ENCODE assay signal across 1 cellular context in the genomic region with DNA sequence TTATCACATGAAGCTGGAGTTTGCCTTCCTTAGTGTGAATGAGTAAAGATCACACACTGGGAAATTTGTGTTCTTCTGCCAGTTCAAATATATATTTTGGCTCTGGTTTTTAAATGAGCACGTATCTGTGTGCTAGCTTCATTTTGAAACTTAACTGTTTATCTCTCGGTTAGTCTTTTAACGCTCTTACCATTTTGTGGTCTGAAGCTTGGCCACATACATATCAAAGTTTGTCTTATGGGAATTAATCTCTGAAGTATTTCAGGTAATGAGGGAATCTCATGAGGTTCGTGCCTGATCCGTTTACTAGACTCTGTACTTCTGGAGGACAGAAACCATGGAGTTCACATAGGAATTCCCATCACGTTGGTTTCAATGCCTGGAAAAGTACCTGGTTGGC.
A peak's percentile ranks its signal among the peaks of the same experiment; 100 is the strongest.
TF ChIP-seq lines count a peak whose summit lies in the region.

No MANE protein-coding gene starts in this region.

TF ChIP-seq in GM12878, 131 proteins besides CTCF, POLR2A, EP300 and RAD21:
- TF ChIP-seq, protein P1, sequence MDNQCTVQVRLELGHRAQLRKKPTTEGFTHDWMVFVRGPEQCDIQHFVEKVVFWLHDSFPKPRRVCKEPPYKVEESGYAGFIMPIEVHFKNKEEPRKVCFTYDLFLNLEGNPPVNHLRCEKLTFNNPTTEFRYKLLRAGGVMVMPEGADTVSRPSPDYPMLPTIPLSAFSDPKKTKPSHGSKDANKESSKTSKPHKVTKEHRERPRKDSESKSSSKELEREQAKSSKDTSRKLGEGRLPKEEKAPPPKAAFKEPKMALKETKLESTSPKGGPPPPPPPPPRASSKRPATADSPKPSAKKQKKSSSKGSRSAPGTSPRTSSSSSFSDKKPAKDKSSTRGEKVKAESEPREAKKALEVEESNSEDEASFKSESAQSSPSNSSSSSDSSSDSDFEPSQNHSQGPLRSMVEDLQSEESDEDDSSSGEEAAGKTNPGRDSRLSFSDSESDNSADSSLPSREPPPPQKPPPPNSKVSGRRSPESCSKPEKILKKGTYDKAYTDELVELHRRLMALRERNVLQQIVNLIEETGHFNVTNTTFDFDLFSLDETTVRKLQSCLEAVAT (IDR thresholded peaks at IDR 0.05) = peak; percentile 41; the same call in 1 of the 2 replicates
- TF ChIP-seq EED (IDR thresholded peaks at IDR 0.05; ENCODE audit: low read depth) = peak; percentile 52; the same call in 1 of the 2 replicates
- no peak for TF ChIP-seq NRF1 (conservative IDR thresholded peaks at IDR 0.05; ENCODE audit: low read depth, low read length)
- TF ChIP-seq RUNX3 (IDR thresholded peaks at IDR 0.05; ENCODE audit: low read length) = peak; percentile 84
- 0 out of 2 replicates have a peak, but pooled peaks have one; percentile 9 for TF ChIP-seq CREB1 (IDR thresholded peaks at IDR 0.05; ENCODE audit: low read depth)
- TF ChIP-seq, protein P2, sequence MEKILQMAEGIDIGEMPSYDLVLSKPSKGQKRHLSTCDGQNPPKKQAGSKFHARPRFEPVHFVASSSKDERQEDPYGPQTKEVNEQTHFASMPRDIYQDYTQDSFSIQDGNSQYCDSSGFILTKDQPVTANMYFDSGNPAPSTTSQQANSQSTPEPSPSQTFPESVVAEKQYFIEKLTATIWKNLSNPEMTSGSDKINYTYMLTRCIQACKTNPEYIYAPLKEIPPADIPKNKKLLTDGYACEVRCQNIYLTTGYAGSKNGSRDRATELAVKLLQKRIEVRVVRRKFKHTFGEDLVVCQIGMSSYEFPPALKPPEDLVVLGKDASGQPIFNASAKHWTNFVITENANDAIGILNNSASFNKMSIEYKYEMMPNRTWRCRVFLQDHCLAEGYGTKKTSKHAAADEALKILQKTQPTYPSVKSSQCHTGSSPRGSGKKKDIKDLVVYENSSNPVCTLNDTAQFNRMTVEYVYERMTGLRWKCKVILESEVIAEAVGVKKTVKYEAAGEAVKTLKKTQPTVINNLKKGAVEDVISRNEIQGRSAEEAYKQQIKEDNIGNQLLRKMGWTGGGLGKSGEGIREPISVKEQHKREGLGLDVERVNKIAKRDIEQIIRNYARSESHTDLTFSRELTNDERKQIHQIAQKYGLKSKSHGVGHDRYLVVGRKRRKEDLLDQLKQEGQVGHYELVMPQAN (conservative IDR thresholded peaks at IDR 0.05) = no peak
- TF ChIP-seq ZNF24 (IDR thresholded peaks at IDR 0.05) = 0 out of 2 replicates have a peak, but pooled peaks have one; percentile 12
- TF ChIP-seq DPF2 (IDR thresholded peaks at IDR 0.05) = 0 out of 2 replicates have a peak, but pooled peaks have one; percentile 17
- no peak for TF ChIP-seq ZNF274 (IDR thresholded peaks at IDR 0.05; ENCODE audit: insufficient read depth, insufficient read length)
- TF ChIP-seq, protein P3, sequence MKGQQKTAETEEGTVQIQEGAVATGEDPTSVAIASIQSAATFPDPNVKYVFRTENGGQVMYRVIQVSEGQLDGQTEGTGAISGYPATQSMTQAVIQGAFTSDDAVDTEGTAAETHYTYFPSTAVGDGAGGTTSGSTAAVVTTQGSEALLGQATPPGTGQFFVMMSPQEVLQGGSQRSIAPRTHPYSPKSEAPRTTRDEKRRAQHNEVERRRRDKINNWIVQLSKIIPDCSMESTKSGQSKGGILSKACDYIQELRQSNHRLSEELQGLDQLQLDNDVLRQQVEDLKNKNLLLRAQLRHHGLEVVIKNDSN (IDR thresholded peaks at IDR 0.05; ENCODE audit: borderline replicate concordance, extremely low read length, insufficient read depth, low read depth, low read length) = no peak
- no peak for TF ChIP-seq YBX1 (IDR thresholded peaks at IDR 0.05)
- no peak for TF ChIP-seq TBL1XR1 (IDR thresholded peaks at IDR 0.05; ENCODE audit: low read depth, low read length)
- TF ChIP-seq NFXL1 (IDR thresholded peaks at IDR 0.05; ENCODE audit: borderline replicate concordance) = no peak
- TF ChIP-seq IRF4 (IDR thresholded peaks at IDR 0.05; ENCODE audit: low read depth, low read length) = no peak
- no peak for TF ChIP-seq STAT3 (IDR thresholded peaks at IDR 0.05; ENCODE audit: low read depth, low read length)
- TF ChIP-seq, protein P4, sequence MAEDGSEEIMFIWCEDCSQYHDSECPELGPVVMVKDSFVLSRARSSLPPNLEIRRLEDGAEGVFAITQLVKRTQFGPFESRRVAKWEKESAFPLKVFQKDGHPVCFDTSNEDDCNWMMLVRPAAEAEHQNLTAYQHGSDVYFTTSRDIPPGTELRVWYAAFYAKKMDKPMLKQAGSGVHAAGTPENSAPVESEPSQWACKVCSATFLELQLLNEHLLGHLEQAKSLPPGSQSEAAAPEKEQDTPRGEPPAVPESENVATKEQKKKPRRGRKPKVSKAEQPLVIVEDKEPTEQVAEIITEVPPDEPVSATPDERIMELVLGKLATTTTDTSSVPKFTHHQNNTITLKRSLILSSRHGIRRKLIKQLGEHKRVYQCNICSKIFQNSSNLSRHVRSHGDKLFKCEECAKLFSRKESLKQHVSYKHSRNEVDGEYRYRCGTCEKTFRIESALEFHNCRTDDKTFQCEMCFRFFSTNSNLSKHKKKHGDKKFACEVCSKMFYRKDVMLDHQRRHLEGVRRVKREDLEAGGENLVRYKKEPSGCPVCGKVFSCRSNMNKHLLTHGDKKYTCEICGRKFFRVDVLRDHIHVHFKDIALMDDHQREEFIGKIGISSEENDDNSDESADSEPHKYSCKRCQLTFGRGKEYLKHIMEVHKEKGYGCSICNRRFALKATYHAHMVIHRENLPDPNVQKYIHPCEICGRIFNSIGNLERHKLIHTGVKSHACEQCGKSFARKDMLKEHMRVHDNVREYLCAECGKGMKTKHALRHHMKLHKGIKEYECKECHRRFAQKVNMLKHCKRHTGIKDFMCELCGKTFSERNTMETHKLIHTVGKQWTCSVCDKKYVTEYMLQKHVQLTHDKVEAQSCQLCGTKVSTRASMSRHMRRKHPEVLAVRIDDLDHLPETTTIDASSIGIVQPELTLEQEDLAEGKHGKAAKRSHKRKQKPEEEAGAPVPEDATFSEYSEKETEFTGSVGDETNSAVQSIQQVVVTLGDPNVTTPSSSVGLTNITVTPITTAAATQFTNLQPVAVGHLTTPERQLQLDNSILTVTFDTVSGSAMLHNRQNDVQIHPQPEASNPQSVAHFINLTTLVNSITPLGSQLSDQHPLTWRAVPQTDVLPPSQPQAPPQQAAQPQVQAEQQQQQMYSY (CRISPR knock-in tag; IDR thresholded peaks at IDR 0.05) = no peak
- no peak for TF ChIP-seq JUND (IDR thresholded peaks at IDR 0.05; ENCODE audit: low read depth, low read length)
- TF ChIP-seq SMAD1 (IDR thresholded peaks at IDR 0.05; ENCODE audit: low read depth, partially characterized antibody) = no peak
- TF ChIP-seq, protein P5, sequence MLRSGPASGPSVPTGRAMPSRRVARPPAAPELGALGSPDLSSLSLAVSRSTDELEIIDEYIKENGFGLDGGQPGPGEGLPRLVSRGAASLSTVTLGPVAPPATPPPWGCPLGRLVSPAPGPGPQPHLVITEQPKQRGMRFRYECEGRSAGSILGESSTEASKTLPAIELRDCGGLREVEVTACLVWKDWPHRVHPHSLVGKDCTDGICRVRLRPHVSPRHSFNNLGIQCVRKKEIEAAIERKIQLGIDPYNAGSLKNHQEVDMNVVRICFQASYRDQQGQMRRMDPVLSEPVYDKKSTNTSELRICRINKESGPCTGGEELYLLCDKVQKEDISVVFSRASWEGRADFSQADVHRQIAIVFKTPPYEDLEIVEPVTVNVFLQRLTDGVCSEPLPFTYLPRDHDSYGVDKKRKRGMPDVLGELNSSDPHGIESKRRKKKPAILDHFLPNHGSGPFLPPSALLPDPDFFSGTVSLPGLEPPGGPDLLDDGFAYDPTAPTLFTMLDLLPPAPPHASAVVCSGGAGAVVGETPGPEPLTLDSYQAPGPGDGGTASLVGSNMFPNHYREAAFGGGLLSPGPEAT (IDR thresholded peaks at IDR 0.05; ENCODE audit: low read depth) = peak; percentile 65; the same call in 1 of the 2 replicates
- TF ChIP-seq NFIC (IDR thresholded peaks at IDR 0.05; ENCODE audit: low read depth, low read length) = peak; percentile 47; the same call in 1 of the 2 replicates
- no peak for TF ChIP-seq HCFC1 (IDR thresholded peaks at IDR 0.05; ENCODE audit: low read length)
- peak; percentile 81 for TF ChIP-seq MTA2 (IDR thresholded peaks at IDR 0.05; ENCODE audit: low read depth)
- TF ChIP-seq FOXK2 (IDR thresholded peaks at IDR 0.05) = no peak
- no peak for TF ChIP-seq SUPT20H (IDR thresholded peaks at IDR 0.05; ENCODE audit: borderline replicate concordance, control insufficient read depth, low read depth, low read length)
- peak; percentile 55 for TF ChIP-seq IKZF1 (conservative IDR thresholded peaks at IDR 0.05)
- TF ChIP-seq JUNB (IDR thresholded peaks at IDR 0.05) = peak; percentile 39; the same call in 1 of the 2 replicates
- TF ChIP-seq, protein P6, sequence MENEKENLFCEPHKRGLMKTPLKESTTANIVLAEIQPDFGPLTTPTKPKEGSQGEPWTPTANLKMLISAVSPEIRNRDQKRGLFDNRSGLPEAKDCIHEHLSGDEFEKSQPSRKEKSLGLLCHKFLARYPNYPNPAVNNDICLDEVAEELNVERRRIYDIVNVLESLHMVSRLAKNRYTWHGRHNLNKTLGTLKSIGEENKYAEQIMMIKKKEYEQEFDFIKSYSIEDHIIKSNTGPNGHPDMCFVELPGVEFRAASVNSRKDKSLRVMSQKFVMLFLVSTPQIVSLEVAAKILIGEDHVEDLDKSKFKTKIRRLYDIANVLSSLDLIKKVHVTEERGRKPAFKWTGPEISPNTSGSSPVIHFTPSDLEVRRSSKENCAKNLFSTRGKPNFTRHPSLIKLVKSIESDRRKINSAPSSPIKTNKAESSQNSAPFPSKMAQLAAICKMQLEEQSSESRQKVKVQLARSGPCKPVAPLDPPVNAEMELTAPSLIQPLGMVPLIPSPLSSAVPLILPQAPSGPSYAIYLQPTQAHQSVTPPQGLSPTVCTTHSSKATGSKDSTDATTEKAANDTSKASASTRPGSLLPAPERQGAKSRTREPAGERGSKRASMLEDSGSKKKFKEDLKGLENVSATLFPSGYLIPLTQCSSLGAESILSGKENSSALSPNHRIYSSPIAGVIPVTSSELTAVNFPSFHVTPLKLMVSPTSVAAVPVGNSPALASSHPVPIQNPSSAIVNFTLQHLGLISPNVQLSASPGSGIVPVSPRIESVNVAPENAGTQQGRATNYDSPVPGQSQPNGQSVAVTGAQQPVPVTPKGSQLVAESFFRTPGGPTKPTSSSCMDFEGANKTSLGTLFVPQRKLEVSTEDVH (IDR thresholded peaks at IDR 0.05; ENCODE audit: low read depth, partially characterized antibody) = no peak
- TF ChIP-seq IKZF2 (IDR thresholded peaks at IDR 0.05) = peak; percentile 67 to 71; a peak in 2 of 4 replicates
- TF ChIP-seq MEF2B (IDR thresholded peaks at IDR 0.05; ENCODE audit: partially characterized antibody, poor library complexity, severe bottlenecking) = peak; percentile 69
- TF ChIP-seq, protein P7, sequence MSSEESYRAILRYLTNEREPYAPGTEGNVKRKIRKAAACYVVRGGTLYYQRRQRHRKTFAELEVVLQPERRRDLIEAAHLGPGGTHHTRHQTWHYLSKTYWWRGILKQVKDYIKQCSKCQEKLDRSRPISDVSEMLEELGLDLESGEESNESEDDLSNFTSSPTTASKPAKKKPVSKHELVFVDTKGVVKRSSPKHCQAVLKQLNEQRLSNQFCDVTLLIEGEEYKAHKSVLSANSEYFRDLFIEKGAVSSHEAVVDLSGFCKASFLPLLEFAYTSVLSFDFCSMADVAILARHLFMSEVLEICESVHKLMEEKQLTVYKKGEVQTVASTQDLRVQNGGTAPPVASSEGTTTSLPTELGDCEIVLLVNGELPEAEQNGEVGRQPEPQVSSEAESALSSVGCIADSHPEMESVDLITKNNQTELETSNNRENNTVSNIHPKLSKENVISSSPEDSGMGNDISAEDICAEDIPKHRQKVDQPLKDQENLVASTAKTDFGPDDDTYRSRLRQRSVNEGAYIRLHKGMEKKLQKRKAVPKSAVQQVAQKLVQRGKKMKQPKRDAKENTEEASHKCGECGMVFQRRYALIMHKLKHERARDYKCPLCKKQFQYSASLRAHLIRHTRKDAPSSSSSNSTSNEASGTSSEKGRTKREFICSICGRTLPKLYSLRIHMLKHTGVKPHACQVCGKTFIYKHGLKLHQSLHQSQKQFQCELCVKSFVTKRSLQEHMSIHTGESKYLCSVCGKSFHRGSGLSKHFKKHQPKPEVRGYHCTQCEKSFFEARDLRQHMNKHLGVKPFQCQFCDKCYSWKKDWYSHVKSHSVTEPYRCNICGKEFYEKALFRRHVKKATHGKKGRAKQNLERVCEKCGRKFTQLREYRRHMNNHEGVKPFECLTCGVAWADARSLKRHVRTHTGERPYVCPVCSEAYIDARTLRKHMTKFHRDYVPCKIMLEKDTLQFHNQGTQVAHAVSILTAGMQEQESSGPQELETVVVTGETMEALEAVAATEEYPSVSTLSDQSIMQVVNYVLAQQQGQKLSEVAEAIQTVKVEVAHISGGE (CRISPR knock-in tag; IDR thresholded peaks at IDR 0.05) = no peak
- no peak for TF ChIP-seq NFYA (IDR thresholded peaks at IDR 0.05; ENCODE audit: borderline replicate concordance, low read depth, low read length)
